8 cellular contexts compared by ENCODE assay signal in the genomic region with DNA sequence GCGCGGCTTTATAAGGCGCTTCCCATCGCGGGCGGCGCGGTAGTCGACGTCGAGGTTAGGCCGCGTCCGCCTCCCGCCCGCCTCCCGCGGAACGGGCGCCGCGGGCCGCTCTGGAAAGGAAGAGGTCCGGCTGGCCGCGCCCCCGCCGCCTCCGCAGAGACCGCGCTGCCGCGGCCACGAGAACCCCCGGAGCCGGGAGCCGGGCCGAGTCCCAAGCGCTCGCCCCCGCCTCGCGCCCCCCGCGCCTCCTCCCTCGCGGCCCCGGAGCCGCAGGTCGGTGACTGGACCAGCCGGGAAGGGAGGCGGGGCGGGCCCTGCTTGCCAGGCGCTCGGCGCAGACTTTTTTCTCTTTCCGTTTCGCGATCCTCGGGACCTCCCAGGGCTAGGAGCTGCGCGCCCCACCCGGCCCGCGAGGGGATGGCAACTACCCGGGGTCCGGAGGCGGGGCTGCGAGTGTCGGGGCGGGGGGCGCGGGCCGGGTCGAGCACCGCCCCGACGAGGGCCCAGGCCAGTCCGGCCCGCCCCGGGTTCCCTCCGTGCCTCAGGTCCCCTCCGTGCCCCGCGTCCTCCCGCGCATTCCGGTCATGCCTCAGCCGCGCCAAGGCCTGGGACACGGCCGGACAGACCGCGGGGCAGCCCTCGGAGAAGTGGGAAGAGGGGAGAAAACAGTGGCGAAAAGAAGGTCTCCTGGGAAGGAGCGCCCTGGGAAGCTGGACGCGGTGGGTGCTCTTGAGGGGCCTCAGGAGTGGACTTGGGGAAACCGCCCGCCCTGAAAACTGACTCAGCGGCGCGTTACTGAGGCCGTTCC.
A peak's percentile ranks its signal among the peaks of the same experiment; 100 is the strongest.
DNase-seq lines count a peak whose midpoint lies in the region; ATAC-seq lines count a peak whose summit lies in the region.

No MANE protein-coding gene starts in this region.

- H3K4me3 Mint-ChIP-seq in effector memory CD8-positive, alpha-beta T cell = peak overlapping the region; percentile 68 to 76
- peak overlapping the region; percentile 77 for H3K4me3 Mint-ChIP-seq in memory B cell

- ATAC-seq in HG02678 (IDR thresholded peaks at IDR 0.05; ENCODE audit: unreplicated experiment) (peak; percentile 68), memory B cell (ENCODE audit: low read depth) (peak; percentile 80)
- ATAC-seq in effector memory CD8-positive, alpha-beta T cell (replicated peaks) = peak; percentile 82

- DNase-seq in DMS79 treated with DMSO at 0.1 percent for 48 hours (lab: John Stamatoyannopoulos, UW) = peak; percentile 16
- DNase-seq in DMS79 (lab: John Stamatoyannopoulos, UW) = no peak
- peak; percentile 75 for DNase-seq in NCI-H2171 treated with DMSO at 0.1 percent for 48 hours (lab: John Stamatoyannopoulos, UW)
- DNase-seq in activated CD8-positive, alpha-beta memory T cell treated with anti-CD3 and anti-CD28 coated beads for 48 hours (ENCODE audit: low read depth in 2 of 3, low spot score in 2 of 3) = peak in 2 of 3 experiments; percentile 36 to 45
- peak; percentile 34 to 56 (median 51) for DNase-seq in effector memory CD8-positive, alpha-beta T cell
- peak; percentile 75 to 81 for DNase-seq in memory B cell (ENCODE audit: low spot score in 2 of 2)
- DNase-seq in stimulated activated CD8-positive, alpha-beta memory T cell treated with anti-CD3 and anti-CD28 coated beads, Interleukin-12 subunit alpha, Interleukin-12 subunit beta, amount 100 ng/mL, for 1 hour (ENCODE audit: low read depth) = peak; percentile 17

- H3K9me3 Mint-ChIP-seq in effector memory CD8-positive, alpha-beta T cell = no peaks in the 10 kb centered on the region
- H3K9me3 Mint-ChIP-seq in memory B cell = no peaks in the 10 kb centered on the region

- H3K27ac Mint-ChIP-seq in effector memory CD8-positive, alpha-beta T cell = no peak overlapping the region
- H3K27ac Mint-ChIP-seq in memory B cell = no peak overlapping the region

- no peaks in the 10 kb centered on the region for H3K36me3 Mint-ChIP-seq in effector memory CD8-positive, alpha-beta T cell (ENCODE audit: insufficient read depth)
- H3K36me3 Mint-ChIP-seq in memory B cell = no peaks in the 10 kb centered on the region

- peaks cover 5 to 10% of the 10 kb centered on the region in 2 donors for H3K4me1 Mint-ChIP-seq in effector memory CD8-positive, alpha-beta T cell (ENCODE audit: low read depth in 2 of 2)
- H3K4me1 Mint-ChIP-seq in memory B cell = peaks cover 42% of the 10 kb centered on the region

- H3K27me3 Mint-ChIP-seq in effector memory CD8-positive, alpha-beta T cell = peaks cover 34 to 38% of the 10 kb centered on the region in 2 donors
- no peaks in the 10 kb centered on the region for H3K27me3 Mint-ChIP-seq in memory B cell
